Comparison of ENCODE assay signal across 8 cellular contexts in the genomic region with DNA sequence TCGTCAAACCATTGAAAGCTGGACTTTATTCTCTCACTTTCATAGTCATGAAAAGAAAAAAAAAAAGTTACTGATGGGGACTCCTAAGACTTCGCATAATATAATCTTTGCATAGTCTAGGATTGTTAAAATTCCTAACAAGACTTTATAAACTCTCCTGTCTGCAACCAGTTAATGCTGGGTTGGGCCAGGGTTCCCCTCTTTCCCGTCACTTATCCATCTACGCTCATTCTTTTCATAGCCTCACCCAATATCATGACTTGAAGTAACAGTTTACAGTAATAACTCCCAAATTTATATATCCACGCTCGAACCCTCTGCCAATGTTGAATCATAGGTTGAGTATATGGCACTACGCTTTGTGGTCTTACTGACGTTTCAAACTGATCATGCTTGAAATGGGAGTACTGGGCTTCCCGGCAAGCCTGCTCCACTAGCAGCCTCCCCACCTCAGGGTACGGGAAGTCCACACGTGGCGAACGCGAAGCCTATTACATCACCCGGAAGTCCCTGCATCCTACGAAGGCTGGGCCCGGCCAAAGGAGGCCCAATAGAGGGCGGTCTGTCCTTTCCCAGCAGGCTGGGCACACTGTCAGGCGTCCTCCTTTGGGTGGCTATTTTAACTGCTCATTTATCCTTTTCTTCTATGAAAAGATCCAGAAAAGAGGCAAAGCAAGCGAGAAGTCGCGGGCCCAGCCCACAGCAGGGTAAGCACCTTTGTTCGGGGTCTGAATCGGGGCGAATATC. TPM values are rescaled to one million over a fixed set of nuclear protein-coding genes. Genes with fewer than 3 reads are reported as not detected.
A peak's percentile ranks its signal among the peaks of the same experiment; 100 is the strongest.
DNase-seq lines count a peak whose midpoint lies in the region; ATAC-seq lines count a peak whose summit lies in the region.

No MANE protein-coding gene starts in this region.

- no peaks in the 10 kb centered on the region for H3K9me3 ChIP-seq in CD8-positive, alpha-beta memory T cell (ENCODE audit: low read length)

- peaks cover 25 to 43% (median 41%) of the 10 kb centered on the region in 3 donors for H3K4me1 Mint-ChIP-seq in CD8-positive, alpha-beta memory T cell
- peaks cover 19 to 29% of the 10 kb centered on the region in 2 donors for H3K4me1 Mint-ChIP-seq in effector memory CD8-positive, alpha-beta T cell (ENCODE audit: low read depth in 2 of 2)

- peaks cover 32% of the 10 kb centered on the region for H3K4me1 ChIP-seq in CD8-positive, alpha-beta memory T cell (ENCODE audit: insufficient read depth, low read length)

- CTCF ChIA-PET in CD8-positive, alpha-beta memory T cell (lab: Charles Lee): no interaction called here

- H3K27ac ChIP-seq in CD8-positive, alpha-beta memory T cell (ENCODE audit: low read depth, low read length): peak overlapping the region; percentile 99

- ATAC-seq in GM19395 (IDR thresholded peaks at IDR 0.05; ENCODE audit: unreplicated experiment) (peak; percentile 75), HG03521 (IDR thresholded peaks at IDR 0.05; ENCODE audit: unreplicated experiment) (peak; percentile 58)
- ATAC-seq in effector memory CD8-positive, alpha-beta T cell (replicated peaks): peak; percentile 71

- H3K27me3 Mint-ChIP-seq in CD8-positive, alpha-beta memory T cell: no peaks in the 10 kb centered on the region
- H3K27me3 Mint-ChIP-seq in effector memory CD8-positive, alpha-beta T cell: no peaks in the 10 kb centered on the region

- H3K4me3 Mint-ChIP-seq in CD8-positive, alpha-beta memory T cell: no peak overlapping the region
- H3K4me3 Mint-ChIP-seq in effector memory CD8-positive, alpha-beta T cell: no peak overlapping the region

- DNase-seq in CD8-positive, alpha-beta memory T cell: peak in 4 of 5 donors; percentile 71 to 89 (median 78)
- DNase-seq in NCI-H69 (lab: John Stamatoyannopoulos, UW) (peak; percentile 97), medulla oblongata (ENCODE audit: extremely low spot score) (peak; percentile 95)
- DNase-seq in activated CD4-positive, alpha-beta T cell treated with anti-CD3 and anti-CD28 coated beads, Interleukin-2, amount 50 U/mL, for 48 hours: peak; percentile 83 to 88
- DNase-seq in effector memory CD8-positive, alpha-beta T cell: peak; percentile 63 to 71 (median 68)
- DNase-seq in stimulated activated CD4-positive, alpha-beta T cell treated with anti-CD3 and anti-CD28 coated beads, TNF-alpha, amount 100 ng/mL, for 48 hours (ENCODE audit: low read depth in 3 of 3): peak; percentile 72 to 75 (median 74)

- no peak overlapping the region for H3K27ac Mint-ChIP-seq in CD8-positive, alpha-beta memory T cell
- no peak overlapping the region for H3K27ac Mint-ChIP-seq in effector memory CD8-positive, alpha-beta T cell

- no peaks in the 10 kb centered on the region for H3K27me3 ChIP-seq in CD8-positive, alpha-beta memory T cell (ENCODE audit: insufficient read depth, low read length, poor library complexity, severe bottlenecking)

- H3K36me3 Mint-ChIP-seq in CD8-positive, alpha-beta memory T cell: peaks cover 8 to 41% (median 9%) of the 10 kb centered on the region in 3 donors
- peaks cover 24% of the 10 kb centered on the region for H3K36me3 Mint-ChIP-seq in effector memory CD8-positive, alpha-beta T cell (ENCODE audit: insufficient read depth)

- H3K9me3 Mint-ChIP-seq in CD8-positive, alpha-beta memory T cell: no peaks in the 10 kb centered on the region
- H3K9me3 Mint-ChIP-seq in effector memory CD8-positive, alpha-beta T cell: no peaks in the 10 kb centered on the region

- POLR2A ChIA-PET in CD8-positive, alpha-beta memory T cell (lab: Charles Lee): interaction anchor here (1.0 to 1.4 kb wide), 2 partner anchors 71 to 540 kb away, joined by 3 read pairs; a partner anchor contains a TSS

- peaks cover 4% of the 10 kb centered on the region for H3K36me3 ChIP-seq in CD8-positive, alpha-beta memory T cell (ENCODE audit: insufficient read depth, low read length)

- peak overlapping the region; percentile 84 for H3K4me3 ChIP-seq in CD8-positive, alpha-beta memory T cell (ENCODE audit: low read length)

RNA-seq across cellular contexts. Expression of a gene that starts 0.7 kb away (rescaled TPM):
- 10 to 100 TPM; 45.5 to 52.0 TPM for total RNA-seq in CD8-positive, alpha-beta memory T cell
- 7.5 TPM for polyA plus RNA-seq in CD8-positive, alpha-beta memory T cell

RNA-seq across cellular contexts. Expression of a gene that starts 39.2 kb away (rescaled TPM):
- total RNA-seq in CD8-positive, alpha-beta memory T cell: 10 to 100 TPM; 11.1 to 11.7 TPM
- 4.0 TPM for polyA plus RNA-seq in CD8-positive, alpha-beta memory T cell

RNA-seq across cellular contexts. Expression of a gene that starts 40.7 kb away (rescaled TPM):
- total RNA-seq in CD8-positive, alpha-beta memory T cell: 1 to 10 TPM; 9.0 to 9.3 TPM
- polyA plus RNA-seq in CD8-positive, alpha-beta memory T cell: 6.0 TPM

RNA-seq across cellular contexts. Expression of a gene that starts 48.8 kb away (rescaled TPM):
- 1 to 10 TPM; 1.3 to 2.7 TPM for total RNA-seq in CD8-positive, alpha-beta memory T cell
- polyA plus RNA-seq in CD8-positive, alpha-beta memory T cell: not detected

Comparison
In these comparisons a context has a peak if more than half of its experiments do, and no peak if none do; other contexts are left out.
1. Peak in every context shown above with its lines: DNase-seq, ATAC-seq, H3K4me3 ChIP-seq and H3K27ac ChIP-seq.